Comparison of ENCODE assay signal across 8 cellular contexts in the genomic region with DNA sequence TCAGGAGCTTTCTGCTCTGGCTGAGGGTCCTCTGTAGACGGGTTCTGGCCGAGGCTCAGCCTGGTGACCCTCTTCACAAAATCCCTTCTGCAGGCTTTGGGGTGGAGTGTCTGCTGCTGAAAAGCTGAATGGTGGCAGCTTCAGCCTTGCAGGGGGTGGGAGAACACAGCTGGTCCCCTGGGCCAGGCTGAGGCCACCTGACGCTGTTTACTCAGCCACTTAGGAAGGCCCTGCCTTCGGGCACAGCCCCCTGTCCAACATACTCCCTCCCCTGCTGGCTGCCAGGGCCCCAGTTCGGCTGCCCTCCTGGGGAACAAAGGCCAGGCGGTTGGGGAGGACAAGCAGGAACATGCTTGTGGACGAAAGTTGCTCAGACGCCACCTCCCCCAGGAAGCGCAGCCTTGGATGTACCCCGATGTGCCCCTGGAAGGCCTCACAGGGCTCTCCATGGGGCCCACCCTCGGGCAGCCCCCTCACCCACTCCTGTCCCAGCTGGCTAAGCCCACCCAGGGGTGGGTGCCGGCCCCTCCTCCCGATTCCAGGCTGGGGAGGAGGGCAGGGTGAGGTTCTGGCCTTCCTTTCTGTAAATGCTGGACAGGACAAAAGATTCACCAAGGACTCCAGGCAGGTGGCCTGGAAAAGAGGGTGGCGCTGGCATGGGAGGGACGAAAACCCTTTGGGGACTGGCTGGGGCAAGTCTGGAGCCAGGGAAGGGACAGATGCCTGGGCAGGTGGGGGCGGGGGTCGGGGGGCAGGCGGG. TPM values are rescaled to one million over a fixed set of nuclear protein-coding genes. Genes with fewer than 3 reads are reported as not detected.
DNase-seq lines count a peak whose midpoint lies in the region; ATAC-seq and TF ChIP-seq lines count a peak whose summit lies in the region.

TSS of gene ANKRD65 (minus strand) at position 130 of the 760 bp plus-strand sequence. CDS start 271 bp downstream, outside the sequence.

- H3K9ac ChIP-seq in skeletal muscle satellite cell (ENCODE audit: low read depth, low read length) = peak within 1 kb of the TSS; percentile 30

- H3K4me1 ChIP-seq in skeletal muscle satellite cell (ENCODE audit: control insufficient read depth, insufficient read depth, low read length) = no peaks in the 10 kb centered on the region

- intact Hi-C loops in head of caudate nucleus (cut with DNase I) = no loop called here

- TF ChIP-seq CTCF in GM20000 (IDR thresholded peaks at IDR 0.05; ENCODE audit: extremely low read depth, missing control alignments) = no peak

- H3K4me3 ChIP-seq in skeletal muscle satellite cell (ENCODE audit: low read length) = peak within 1 kb of the TSS; percentile 62

- no peaks in the 10 kb centered on the region for H3K9me3 ChIP-seq in skeletal muscle satellite cell (replicated peaks; ENCODE audit: low read length)

- ATAC-seq in HG03108 (IDR thresholded peaks at IDR 0.05; ENCODE audit: unreplicated experiment) = no peak

- DNase-seq in GM20000 (ENCODE audit: low spot score) = peak; percentile 21
- DNase-seq in NCI-H82 treated with DMSO at 0.1 percent for 48 hours (lab: John Stamatoyannopoulos, UW; ENCODE audit: unreplicated experiment) = peak; percentile 81
- DNase-seq in head of caudate nucleus = peak in 32 of 42 donors; percentile 36 to 88 (median 68)
- DNase-seq in HT-29 (ENCODE audit: low spot score) = no peak
- no peak for DNase-seq in activated naive CD4-positive, alpha-beta T cell treated with Interleukin-2 at 50 U/mL for 16 hours
- no peak for DNase-seq in KG1 (lab: John Stamatoyannopoulos, UW)

- H3K4me2 ChIP-seq in skeletal muscle satellite cell (ENCODE audit: low read length) = peak within 1 kb of the TSS; percentile 77

- H3K36me3 ChIP-seq in skeletal muscle satellite cell (ENCODE audit: insufficient read depth, low read length) = no peaks in the 10 kb centered on the region

- H3K27me3 ChIP-seq in skeletal muscle satellite cell (ENCODE audit: control insufficient read depth, insufficient read depth, low read length) = no peaks in the 10 kb centered on the region

RNA-seq across cellular contexts. Expression of gene ANKRD65, which starts in this region (rescaled TPM):
- under 0.01 TPM in 2 replicates for total RNA-seq in skeletal muscle satellite cell (2012; rRNA removed)
- total RNA-seq in HT-29 (2014; rRNA removed; shearing (Covaris generic)) = 0.44 and 1.4 TPM in 2 replicates

Comparison
In these comparisons a context has a peak if more than half of its experiments do, and no peak if none do; other contexts are left out.
1. DNase-seq: peak in GM20000 (single experiment), NCI-H82 treated with DMSO at 0.1 percent for 48 hours (single experiment) and head of caudate nucleus (32 of 42); none in HT-29 (single experiment), activated naive CD4-positive, alpha-beta T cell treated with Interleukin-2 at 50 U/mL for 16 hours (single experiment) and KG1 (single experiment).